ENCODE assay signal across 1 cellular context in the genomic region with DNA sequence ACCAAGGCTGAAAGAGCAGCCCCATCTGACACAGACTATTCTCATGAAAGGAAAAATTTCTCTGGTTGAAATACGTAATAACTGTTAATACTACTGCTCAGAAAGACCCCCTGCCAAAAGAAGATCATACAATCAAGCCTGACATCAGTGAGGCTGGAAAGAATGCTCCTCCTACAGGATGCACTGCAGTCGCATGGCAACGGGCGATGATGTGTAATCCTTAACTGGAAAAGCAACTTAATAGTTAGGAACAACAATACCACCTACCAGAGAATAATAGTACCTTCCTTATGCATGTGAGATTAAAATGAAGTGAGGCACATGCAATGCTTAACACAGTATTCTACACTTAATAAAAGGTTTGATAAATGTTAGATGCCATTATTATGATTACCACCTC.
TF ChIP-seq lines count a peak whose summit lies in the region.

No MANE protein-coding gene starts in this region.

TF ChIP-seq in endothelial cell of umbilical vein, 7 proteins besides CTCF, POLR2A, EP300 and RAD21:
- TF ChIP-seq EZH2 (IDR thresholded peaks at IDR 0.05; ENCODE audit: borderline replicate concordance, low read depth, low read length, severe bottlenecking) (no peak), GATA2 (IDR thresholded peaks at IDR 0.05; ENCODE audit: insufficient read depth, insufficient read length, low read depth, low read length) (no peak), JUN (IDR thresholded peaks at IDR 0.05; ENCODE audit: borderline replicate concordance, insufficient read depth, insufficient read length, low read depth) (no peak), POLR2AphosphoS5 (IDR thresholded peaks at IDR 0.05; ENCODE audit: insufficient read depth, low read depth, low read length) (no peak), FOS (IDR thresholded peaks at IDR 0.05; ENCODE audit: borderline replicate concordance, insufficient read depth, low read length) (no peak)
- TF ChIP-seq, protein P1, sequence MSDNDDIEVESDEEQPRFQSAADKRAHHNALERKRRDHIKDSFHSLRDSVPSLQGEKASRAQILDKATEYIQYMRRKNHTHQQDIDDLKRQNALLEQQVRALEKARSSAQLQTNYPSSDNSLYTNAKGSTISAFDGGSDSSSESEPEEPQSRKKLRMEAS (IDR thresholded peaks at IDR 0.05; ENCODE audit: insufficient read depth, insufficient read length): no peak
